1 cellular context compared by ENCODE assay signal in the genomic region with DNA sequence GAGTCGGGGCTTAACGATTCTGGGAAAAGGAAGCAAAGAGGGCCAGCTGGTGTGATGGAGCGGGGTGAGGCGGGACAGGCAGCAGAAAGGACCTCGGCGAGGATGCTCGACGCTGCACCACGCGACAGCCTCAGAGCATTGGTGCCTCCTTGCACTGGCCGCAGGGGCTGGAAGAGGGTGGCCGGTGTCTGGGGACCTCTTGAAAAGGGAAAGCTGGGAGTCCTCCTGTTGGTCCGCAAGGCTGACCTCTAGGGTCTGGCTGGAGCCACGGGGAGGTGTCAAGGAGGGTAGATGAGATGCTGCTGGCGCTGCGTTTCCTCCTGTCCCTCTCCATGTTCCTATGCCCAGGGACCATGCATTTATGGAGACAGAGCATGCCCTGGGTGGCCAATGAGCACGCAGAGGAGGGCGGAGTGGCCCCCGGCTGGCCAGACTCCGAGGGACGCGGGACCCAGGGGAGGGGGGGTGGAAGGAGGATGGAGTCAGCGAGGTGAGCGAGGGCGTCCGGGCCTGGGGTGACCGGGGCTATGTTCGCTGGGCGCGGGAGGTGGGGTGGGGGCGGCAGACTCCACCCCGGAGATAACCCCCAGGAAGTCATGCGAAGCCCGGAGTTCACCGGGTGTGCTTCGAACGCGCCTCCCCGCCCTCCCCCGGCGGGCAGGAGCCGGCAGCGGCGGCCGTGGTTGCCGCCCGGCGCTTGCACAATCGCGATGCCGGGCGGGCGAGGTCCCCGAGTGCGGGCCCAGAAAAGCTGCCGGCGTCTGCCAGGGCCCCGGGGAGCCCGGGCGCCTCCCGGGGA.
TF ChIP-seq lines count a peak whose summit lies in the region.

A gene (minus strand): TSS at position 334 of the 799 bp plus-strand sequence. CDS start 407 bp downstream, outside the sequence.

TF ChIP-seq in WTC11, 78 proteins besides CTCF, POLR2A, EP300 and RAD21 (continued from another document and continues in another):
- TF ChIP-seq, protein P1, sequence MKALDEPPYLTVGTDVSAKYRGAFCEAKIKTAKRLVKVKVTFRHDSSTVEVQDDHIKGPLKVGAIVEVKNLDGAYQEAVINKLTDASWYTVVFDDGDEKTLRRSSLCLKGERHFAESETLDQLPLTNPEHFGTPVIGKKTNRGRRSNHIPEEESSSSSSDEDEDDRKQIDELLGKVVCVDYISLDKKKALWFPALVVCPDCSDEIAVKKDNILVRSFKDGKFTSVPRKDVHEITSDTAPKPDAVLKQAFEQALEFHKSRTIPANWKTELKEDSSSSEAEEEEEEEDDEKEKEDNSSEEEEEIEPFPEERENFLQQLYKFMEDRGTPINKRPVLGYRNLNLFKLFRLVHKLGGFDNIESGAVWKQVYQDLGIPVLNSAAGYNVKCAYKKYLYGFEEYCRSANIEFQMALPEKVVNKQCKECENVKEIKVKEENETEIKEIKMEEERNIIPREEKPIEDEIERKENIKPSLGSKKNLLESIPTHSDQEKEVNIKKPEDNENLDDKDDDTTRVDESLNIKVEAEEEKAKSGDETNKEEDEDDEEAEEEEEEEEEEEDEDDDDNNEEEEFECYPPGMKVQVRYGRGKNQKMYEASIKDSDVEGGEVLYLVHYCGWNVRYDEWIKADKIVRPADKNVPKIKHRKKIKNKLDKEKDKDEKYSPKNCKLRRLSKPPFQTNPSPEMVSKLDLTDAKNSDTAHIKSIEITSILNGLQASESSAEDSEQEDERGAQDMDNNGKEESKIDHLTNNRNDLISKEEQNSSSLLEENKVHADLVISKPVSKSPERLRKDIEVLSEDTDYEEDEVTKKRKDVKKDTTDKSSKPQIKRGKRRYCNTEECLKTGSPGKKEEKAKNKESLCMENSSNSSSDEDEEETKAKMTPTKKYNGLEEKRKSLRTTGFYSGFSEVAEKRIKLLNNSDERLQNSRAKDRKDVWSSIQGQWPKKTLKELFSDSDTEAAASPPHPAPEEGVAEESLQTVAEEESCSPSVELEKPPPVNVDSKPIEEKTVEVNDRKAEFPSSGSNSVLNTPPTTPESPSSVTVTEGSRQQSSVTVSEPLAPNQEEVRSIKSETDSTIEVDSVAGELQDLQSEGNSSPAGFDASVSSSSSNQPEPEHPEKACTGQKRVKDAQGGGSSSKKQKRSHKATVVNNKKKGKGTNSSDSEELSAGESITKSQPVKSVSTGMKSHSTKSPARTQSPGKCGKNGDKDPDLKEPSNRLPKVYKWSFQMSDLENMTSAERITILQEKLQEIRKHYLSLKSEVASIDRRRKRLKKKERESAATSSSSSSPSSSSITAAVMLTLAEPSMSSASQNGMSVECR (CRISPR knock-in tag; IDR thresholded peaks at IDR 0.05; ENCODE audit: borderline replicate concordance), result peak; percentile 70; the same call in 1 of the 2 replicates
- TF ChIP-seq NR2C2 (CRISPR knock-in tag; IDR thresholded peaks at IDR 0.05) (no peak), NFYB (CRISPR knock-in tag; conservative IDR thresholded peaks at IDR 0.05; ENCODE audit: low read depth) (peak; percentile 35), NR3C1 (CRISPR knock-in tag; conservative IDR thresholded peaks at IDR 0.05; ENCODE audit: low read depth) (no peak), ZNF317 (CRISPR knock-in tag; IDR thresholded peaks at IDR 0.05; ENCODE audit: borderline replicate concordance, low read depth) (0 out of 2 replicates have a peak, but pooled peaks have one; percentile 42), SMAD3 (CRISPR knock-in tag; IDR thresholded peaks at IDR 0.05; ENCODE audit: borderline replicate concordance) (no peak), NR1H2 (CRISPR knock-in tag; IDR thresholded peaks at IDR 0.05) (no peak; the same call in 1 of the 2 replicates), ZNF121 (CRISPR knock-in tag; IDR thresholded peaks at IDR 0.05) (no peak), JUN (CRISPR knock-in tag; IDR thresholded peaks at IDR 0.05) (peak; percentile 65; the same call in 1 of the 2 replicates), ETV6 (CRISPR knock-in tag; IDR thresholded peaks at IDR 0.05) (peak; percentile 75; the same call in 1 of the 2 replicates), TCF7 (CRISPR knock-in tag; IDR thresholded peaks at IDR 0.05; ENCODE audit: low read depth) (no peak; the same call in 1 of the 2 replicates), ZBTB21 (CRISPR knock-in tag; IDR thresholded peaks at IDR 0.05; ENCODE audit: borderline replicate concordance) (no peak; the same call in 1 of the 2 replicates), ZNF219 (CRISPR knock-in tag; IDR thresholded peaks at IDR 0.05; ENCODE audit: borderline replicate concordance) (0 out of 2 replicates have a peak, but pooled peaks have one; percentile 80)
- TF ChIP-seq, protein P2, sequence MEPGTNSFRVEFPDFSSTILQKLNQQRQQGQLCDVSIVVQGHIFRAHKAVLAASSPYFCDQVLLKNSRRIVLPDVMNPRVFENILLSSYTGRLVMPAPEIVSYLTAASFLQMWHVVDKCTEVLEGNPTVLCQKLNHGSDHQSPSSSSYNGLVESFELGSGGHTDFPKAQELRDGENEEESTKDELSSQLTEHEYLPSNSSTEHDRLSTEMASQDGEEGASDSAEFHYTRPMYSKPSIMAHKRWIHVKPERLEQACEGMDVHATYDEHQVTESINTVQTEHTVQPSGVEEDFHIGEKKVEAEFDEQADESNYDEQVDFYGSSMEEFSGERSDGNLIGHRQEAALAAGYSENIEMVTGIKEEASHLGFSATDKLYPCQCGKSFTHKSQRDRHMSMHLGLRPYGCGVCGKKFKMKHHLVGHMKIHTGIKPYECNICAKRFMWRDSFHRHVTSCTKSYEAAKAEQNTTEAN (CRISPR knock-in tag; IDR thresholded peaks at IDR 0.05), result peak; percentile 82; the same call in 1 of the 2 replicates
- TF ChIP-seq, protein P3, sequence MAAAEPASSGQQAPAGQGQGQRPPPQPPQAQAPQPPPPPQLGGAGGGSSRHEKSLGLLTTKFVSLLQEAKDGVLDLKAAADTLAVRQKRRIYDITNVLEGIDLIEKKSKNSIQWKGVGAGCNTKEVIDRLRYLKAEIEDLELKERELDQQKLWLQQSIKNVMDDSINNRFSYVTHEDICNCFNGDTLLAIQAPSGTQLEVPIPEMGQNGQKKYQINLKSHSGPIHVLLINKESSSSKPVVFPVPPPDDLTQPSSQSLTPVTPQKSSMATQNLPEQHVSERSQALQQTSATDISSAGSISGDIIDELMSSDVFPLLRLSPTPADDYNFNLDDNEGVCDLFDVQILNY (CRISPR knock-in tag; IDR thresholded peaks at IDR 0.05), result 0 out of 2 replicates have a peak, but pooled peaks have one; percentile 21
- TF ChIP-seq, protein P4, sequence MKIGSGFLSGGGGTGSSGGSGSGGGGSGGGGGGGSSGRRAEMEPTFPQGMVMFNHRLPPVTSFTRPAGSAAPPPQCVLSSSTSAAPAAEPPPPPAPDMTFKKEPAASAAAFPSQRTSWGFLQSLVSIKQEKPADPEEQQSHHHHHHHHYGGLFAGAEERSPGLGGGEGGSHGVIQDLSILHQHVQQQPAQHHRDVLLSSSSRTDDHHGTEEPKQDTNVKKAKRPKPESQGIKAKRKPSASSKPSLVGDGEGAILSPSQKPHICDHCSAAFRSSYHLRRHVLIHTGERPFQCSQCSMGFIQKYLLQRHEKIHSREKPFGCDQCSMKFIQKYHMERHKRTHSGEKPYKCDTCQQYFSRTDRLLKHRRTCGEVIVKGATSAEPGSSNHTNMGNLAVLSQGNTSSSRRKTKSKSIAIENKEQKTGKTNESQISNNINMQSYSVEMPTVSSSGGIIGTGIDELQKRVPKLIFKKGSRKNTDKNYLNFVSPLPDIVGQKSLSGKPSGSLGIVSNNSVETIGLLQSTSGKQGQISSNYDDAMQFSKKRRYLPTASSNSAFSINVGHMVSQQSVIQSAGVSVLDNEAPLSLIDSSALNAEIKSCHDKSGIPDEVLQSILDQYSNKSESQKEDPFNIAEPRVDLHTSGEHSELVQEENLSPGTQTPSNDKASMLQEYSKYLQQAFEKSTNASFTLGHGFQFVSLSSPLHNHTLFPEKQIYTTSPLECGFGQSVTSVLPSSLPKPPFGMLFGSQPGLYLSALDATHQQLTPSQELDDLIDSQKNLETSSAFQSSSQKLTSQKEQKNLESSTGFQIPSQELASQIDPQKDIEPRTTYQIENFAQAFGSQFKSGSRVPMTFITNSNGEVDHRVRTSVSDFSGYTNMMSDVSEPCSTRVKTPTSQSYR (CRISPR knock-in tag; IDR thresholded peaks at IDR 0.05), result peak; percentile 75; the same call in 1 of the 2 replicates
- TF ChIP-seq, protein P5, sequence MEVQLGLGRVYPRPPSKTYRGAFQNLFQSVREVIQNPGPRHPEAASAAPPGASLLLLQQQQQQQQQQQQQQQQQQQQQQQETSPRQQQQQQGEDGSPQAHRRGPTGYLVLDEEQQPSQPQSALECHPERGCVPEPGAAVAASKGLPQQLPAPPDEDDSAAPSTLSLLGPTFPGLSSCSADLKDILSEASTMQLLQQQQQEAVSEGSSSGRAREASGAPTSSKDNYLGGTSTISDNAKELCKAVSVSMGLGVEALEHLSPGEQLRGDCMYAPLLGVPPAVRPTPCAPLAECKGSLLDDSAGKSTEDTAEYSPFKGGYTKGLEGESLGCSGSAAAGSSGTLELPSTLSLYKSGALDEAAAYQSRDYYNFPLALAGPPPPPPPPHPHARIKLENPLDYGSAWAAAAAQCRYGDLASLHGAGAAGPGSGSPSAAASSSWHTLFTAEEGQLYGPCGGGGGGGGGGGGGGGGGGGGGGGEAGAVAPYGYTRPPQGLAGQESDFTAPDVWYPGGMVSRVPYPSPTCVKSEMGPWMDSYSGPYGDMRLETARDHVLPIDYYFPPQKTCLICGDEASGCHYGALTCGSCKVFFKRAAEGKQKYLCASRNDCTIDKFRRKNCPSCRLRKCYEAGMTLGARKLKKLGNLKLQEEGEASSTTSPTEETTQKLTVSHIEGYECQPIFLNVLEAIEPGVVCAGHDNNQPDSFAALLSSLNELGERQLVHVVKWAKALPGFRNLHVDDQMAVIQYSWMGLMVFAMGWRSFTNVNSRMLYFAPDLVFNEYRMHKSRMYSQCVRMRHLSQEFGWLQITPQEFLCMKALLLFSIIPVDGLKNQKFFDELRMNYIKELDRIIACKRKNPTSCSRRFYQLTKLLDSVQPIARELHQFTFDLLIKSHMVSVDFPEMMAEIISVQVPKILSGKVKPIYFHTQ (CRISPR knock-in tag; IDR thresholded peaks at IDR 0.05), result no peak
- TF ChIP-seq, protein P6, sequence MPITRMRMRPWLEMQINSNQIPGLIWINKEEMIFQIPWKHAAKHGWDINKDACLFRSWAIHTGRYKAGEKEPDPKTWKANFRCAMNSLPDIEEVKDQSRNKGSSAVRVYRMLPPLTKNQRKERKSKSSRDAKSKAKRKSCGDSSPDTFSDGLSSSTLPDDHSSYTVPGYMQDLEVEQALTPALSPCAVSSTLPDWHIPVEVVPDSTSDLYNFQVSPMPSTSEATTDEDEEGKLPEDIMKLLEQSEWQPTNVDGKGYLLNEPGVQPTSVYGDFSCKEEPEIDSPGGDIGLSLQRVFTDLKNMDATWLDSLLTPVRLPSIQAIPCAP (CRISPR knock-in tag; IDR thresholded peaks at IDR 0.05), result peak; percentile 62; the same call in 1 of the 2 replicates
- TF ChIP-seq, protein P7, sequence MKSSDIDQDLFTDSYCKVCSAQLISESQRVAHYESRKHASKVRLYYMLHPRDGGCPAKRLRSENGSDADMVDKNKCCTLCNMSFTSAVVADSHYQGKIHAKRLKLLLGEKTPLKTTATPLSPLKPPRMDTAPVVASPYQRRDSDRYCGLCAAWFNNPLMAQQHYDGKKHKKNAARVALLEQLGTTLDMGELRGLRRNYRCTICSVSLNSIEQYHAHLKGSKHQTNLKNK (CRISPR knock-in tag; IDR thresholded peaks at IDR 0.05), result no peak
- TF ChIP-seq, protein P8, sequence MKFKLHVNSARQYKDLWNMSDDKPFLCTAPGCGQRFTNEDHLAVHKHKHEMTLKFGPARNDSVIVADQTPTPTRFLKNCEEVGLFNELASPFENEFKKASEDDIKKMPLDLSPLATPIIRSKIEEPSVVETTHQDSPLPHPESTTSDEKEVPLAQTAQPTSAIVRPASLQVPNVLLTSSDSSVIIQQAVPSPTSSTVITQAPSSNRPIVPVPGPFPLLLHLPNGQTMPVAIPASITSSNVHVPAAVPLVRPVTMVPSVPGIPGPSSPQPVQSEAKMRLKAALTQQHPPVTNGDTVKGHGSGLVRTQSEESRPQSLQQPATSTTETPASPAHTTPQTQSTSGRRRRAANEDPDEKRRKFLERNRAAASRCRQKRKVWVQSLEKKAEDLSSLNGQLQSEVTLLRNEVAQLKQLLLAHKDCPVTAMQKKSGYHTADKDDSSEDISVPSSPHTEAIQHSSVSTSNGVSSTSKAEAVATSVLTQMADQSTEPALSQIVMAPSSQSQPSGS (CRISPR knock-in tag; IDR thresholded peaks at IDR 0.05; ENCODE audit: borderline replicate concordance, low read depth), result peak; percentile 21; the same call in 1 of the 2 replicates
- TF ChIP-seq, protein P9, sequence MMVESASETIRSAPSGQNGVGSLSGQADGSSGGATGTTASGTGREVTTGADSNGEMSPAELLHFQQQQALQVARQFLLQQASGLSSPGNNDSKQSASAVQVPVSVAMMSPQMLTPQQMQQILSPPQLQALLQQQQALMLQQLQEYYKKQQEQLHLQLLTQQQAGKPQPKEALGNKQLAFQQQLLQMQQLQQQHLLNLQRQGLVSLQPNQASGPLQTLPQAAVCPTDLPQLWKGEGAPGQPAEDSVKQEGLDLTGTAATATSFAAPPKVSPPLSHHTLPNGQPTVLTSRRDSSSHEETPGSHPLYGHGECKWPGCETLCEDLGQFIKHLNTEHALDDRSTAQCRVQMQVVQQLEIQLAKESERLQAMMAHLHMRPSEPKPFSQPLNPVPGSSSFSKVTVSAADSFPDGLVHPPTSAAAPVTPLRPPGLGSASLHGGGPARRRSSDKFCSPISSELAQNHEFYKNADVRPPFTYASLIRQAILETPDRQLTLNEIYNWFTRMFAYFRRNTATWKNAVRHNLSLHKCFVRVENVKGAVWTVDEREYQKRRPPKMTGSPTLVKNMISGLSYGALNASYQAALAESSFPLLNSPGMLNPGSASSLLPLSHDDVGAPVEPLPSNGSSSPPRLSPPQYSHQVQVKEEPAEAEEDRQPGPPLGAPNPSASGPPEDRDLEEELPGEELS (CRISPR knock-in tag; IDR thresholded peaks at IDR 0.05), result peak; percentile 93
- TF ChIP-seq, protein P10, sequence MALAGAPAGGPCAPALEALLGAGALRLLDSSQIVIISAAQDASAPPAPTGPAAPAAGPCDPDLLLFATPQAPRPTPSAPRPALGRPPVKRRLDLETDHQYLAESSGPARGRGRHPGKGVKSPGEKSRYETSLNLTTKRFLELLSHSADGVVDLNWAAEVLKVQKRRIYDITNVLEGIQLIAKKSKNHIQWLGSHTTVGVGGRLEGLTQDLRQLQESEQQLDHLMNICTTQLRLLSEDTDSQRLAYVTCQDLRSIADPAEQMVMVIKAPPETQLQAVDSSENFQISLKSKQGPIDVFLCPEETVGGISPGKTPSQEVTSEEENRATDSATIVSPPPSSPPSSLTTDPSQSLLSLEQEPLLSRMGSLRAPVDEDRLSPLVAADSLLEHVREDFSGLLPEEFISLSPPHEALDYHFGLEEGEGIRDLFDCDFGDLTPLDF (CRISPR knock-in tag; IDR thresholded peaks at IDR 0.05), result 0 out of 2 replicates have a peak, but pooled peaks have one; percentile 39
